Comparison of ENCODE assay signal across 8 cellular contexts in the genomic region with DNA sequence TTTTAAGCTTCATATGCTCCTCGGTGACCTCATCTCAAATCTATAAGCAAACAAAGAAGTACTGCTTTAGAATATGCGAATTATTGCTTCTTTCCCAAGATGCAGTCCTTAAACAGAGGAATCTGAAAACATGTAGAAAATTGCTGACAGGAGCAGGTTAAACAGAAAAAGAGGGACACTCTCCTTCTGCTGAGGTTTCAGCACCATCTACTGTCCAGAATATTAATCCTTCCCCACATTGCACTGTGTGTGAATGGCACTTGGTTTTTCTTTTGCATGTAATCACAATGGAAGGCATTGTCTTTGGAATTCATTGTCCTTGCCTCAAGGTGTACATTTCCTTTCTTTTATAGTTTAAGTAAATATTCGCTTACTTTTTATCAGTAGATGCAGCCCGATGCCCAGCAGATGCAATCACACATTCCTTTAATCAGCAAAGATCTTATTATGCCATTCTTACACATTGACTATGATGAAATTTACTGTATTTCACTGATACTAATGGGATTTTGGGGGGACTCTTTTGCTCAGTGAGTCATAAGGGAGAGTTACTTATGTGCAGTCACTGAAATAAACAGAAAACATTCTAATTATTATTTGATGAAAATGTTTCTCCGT.
DNase-seq lines count a peak whose midpoint lies in the region; ATAC-seq and TF ChIP-seq lines count a peak whose summit lies in the region.

No MANE protein-coding gene starts in this region.

- ATAC-seq in HG03095 (IDR thresholded peaks at IDR 0.05; ENCODE audit: unreplicated experiment), result peak; percentile 83
- ATAC-seq in activated CD4-positive, CD25-positive, alpha-beta regulatory T cell treated with anti-CD3 and anti-CD28 coated beads, Interleukin-2, amount 50 U/mL, for 24 hours, result no peak

- peaks cover 33% of the 10 kb centered on the region for H3K4me1 Mint-ChIP-seq in progenitor cell of endocrine pancreas (ENCODE audit: low read depth)
- H3K4me1 Mint-ChIP-seq in activated CD4-positive, alpha-beta memory T cell treated with anti-CD3 and anti-CD28 coated beads for 36 hours (ENCODE audit: low read depth), result no peaks in the 10 kb centered on the region

- TF ChIP-seq CTCF in epithelial cell of proximal tubule (conservative IDR thresholded peaks at IDR 0.05; ENCODE audit: low read depth, low read length) (peak; percentile 59), progenitor cell of endocrine pancreas (IDR thresholded peaks at IDR 0.05; ENCODE audit: unreplicated experiment) (peak; percentile 61)

- no peak overlapping the region for H3K4me3 ChIP-seq in epithelial cell of proximal tubule (ENCODE audit: low read depth, low read length)

- H3K27me3 Mint-ChIP-seq in progenitor cell of endocrine pancreas, result no peaks in the 10 kb centered on the region
- H3K27me3 Mint-ChIP-seq in activated CD4-positive, alpha-beta memory T cell treated with anti-CD3 and anti-CD28 coated beads for 36 hours, result peaks cover 19% of the 10 kb centered on the region

- intact Hi-C loops in activated CD4-positive, alpha-beta memory T cell treated with anti-CD3 and anti-CD28 coated beads for 36 hours (cut with micrococcal nuclease), result no loop called here

- DNase-seq in NCI-H510A treated with DMSO at 0.1 percent for 48 hours (lab: John Stamatoyannopoulos, UW), result peak; percentile 57
- no peak for DNase-seq in NCI-H510A (lab: John Stamatoyannopoulos, UW)
- peak; percentile 51 for DNase-seq in NCI-H748 treated with DMSO at 0.1 percent for 48 hours (lab: John Stamatoyannopoulos, UW)
- DNase-seq in epithelial cell of proximal tubule (ENCODE audit: low read depth), result no peak
- no peak for DNase-seq in progenitor cell of endocrine pancreas (ENCODE audit: low spot score, unreplicated experiment)
- DNase-seq in activated CD4-positive, alpha-beta memory T cell treated with anti-CD3 and anti-CD28 coated beads for 36 hours, result no peak

- no peak overlapping the region for H3K4me3 Mint-ChIP-seq in progenitor cell of endocrine pancreas (ENCODE audit: low read depth)
- H3K4me3 Mint-ChIP-seq in activated CD4-positive, alpha-beta memory T cell treated with anti-CD3 and anti-CD28 coated beads for 36 hours, result no peak overlapping the region

- CTCF ChIA-PET in activated CD4-positive, alpha-beta memory T cell treated with anti-CD3 and anti-CD28 coated beads for 36 hours (lab: Charles Lee), result no interaction called here

- POLR2A ChIA-PET in activated CD4-positive, alpha-beta memory T cell treated with anti-CD3 and anti-CD28 coated beads for 36 hours (lab: Charles Lee), result no interaction called here

- no peak overlapping the region for H3K27ac Mint-ChIP-seq in progenitor cell of endocrine pancreas
- no peak overlapping the region for H3K27ac Mint-ChIP-seq in activated CD4-positive, alpha-beta memory T cell treated with anti-CD3 and anti-CD28 coated beads for 36 hours

- no peaks in the 10 kb centered on the region for H3K36me3 Mint-ChIP-seq in progenitor cell of endocrine pancreas (ENCODE audit: insufficient read depth)
- H3K36me3 Mint-ChIP-seq in activated CD4-positive, alpha-beta memory T cell treated with anti-CD3 and anti-CD28 coated beads for 36 hours, result no peaks in the 10 kb centered on the region

- no peaks in the 10 kb centered on the region for H3K9me3 Mint-ChIP-seq in progenitor cell of endocrine pancreas (ENCODE audit: low read depth)
- H3K9me3 Mint-ChIP-seq in activated CD4-positive, alpha-beta memory T cell treated with anti-CD3 and anti-CD28 coated beads for 36 hours, result no peaks in the 10 kb centered on the region

Comparison
In these comparisons a context has a peak if more than half of its experiments do, and no peak if none do; other contexts are left out.
1. DNase-seq: peak in NCI-H510A treated with DMSO at 0.1 percent for 48 hours (single experiment) and NCI-H748 treated with DMSO at 0.1 percent for 48 hours (single experiment); none in NCI-H510A (single experiment), epithelial cell of proximal tubule (single experiment), progenitor cell of endocrine pancreas (single experiment) and activated CD4-positive, alpha-beta memory T cell treated with anti-CD3 and anti-CD28 coated beads for 36 hours (single experiment).